Comparison of ENCODE assay signal across 8 cellular contexts in genomic region chr2:121699421-121700328, GRCh38. TPM values are rescaled to one million over a fixed set of nuclear protein-coding genes. Genes with fewer than 3 reads are reported as not detected.
DNase-seq lines count a peak whose midpoint lies in the region; ATAC-seq, FAIRE-seq and TF ChIP-seq lines count a peak whose summit lies in the region.

No MANE protein-coding gene starts in this region.

- TF ChIP-seq CTCF in activated CD8-positive, alpha-beta T cell treated with anti-CD3 and anti-CD28 coated beads for 36 hours (IDR thresholded peaks at IDR 0.05): no peak
- TF ChIP-seq CTCF in endothelial cell of umbilical vein (IDR thresholded peaks at IDR 0.05; ENCODE audit: extremely low read depth in 1 of 2, insufficient read depth in 1 of 2, low read depth in 1 of 2, low read length in 2 of 2) (no peak), parathyroid adenoma (IDR thresholded peaks at IDR 0.05) (no peak)

- H3K9me3 Mint-ChIP-seq in activated CD8-positive, alpha-beta T cell treated with anti-CD3 and anti-CD28 coated beads for 36 hours: no peaks in the 10 kb centered on the region

- H3K4me1 ChIP-seq in endothelial cell of umbilical vein (ENCODE audit: control insufficient read depth, extremely low read depth, insufficient read depth, low read length) (peaks cover 21% of the 10 kb centered on the region), parathyroid adenoma (peaks cover 9% of the 10 kb centered on the region), HAP-1 (no peaks in the 10 kb centered on the region)

- H2AFZ ChIP-seq in endothelial cell of umbilical vein (ENCODE audit: low read depth, low read length): peak overlapping the region; percentile 51
- H2AFZ ChIP-seq in parathyroid adenoma: peak overlapping the region; percentile 68

- CTCF ChIA-PET in activated CD8-positive, alpha-beta T cell treated with anti-CD3 and anti-CD28 coated beads for 36 hours (lab: Charles Lee): interaction anchor here (0.7 to 3.8 kb wide), 13 partner anchors 10 to 344 kb away, joined by 3 to 16 read pairs (median 4); partner anchors contain the start of genes CLASP1 and RNU4ATAC
- CTCF ChIA-PET in endothelial cell of umbilical vein (lab: Charles Lee): interaction anchor here (0.8 to 3.6 kb wide), 6 partner anchors 10 to 343 kb away, joined by 3 to 19 read pairs (median 4); partner anchors contain the start of gene RNU4ATAC

- DNase-seq in NCI-H226 (peak; percentile 80), endothelial cell of umbilical vein (ENCODE audit: low read depth, low spot score) (peak; percentile 55), HAP-1 (ENCODE audit: low spot score in 2 of 2) (no peak), COLO829 (ENCODE audit: low spot score) (no peak)
- peak; percentile 97 for DNase-seq in activated CD8-positive, alpha-beta T cell treated with anti-CD3 and anti-CD28 coated beads for 36 hours

- H3K4me2 ChIP-seq in endothelial cell of umbilical vein (ENCODE audit: insufficient read depth, low read length): peak overlapping the region; percentile 26
- no peak overlapping the region for H3K4me2 ChIP-seq in parathyroid adenoma (ENCODE audit: low read length)

- dilution Hi-C loops in endothelial cell of umbilical vein (cut with MboI; ENCODE audit: extremely low pct_ligation_motif_present, low sequenced_read_pairs): no loop called here

- no peak overlapping the region for H3K9ac ChIP-seq in endothelial cell of umbilical vein (replicated peaks; ENCODE audit: extremely low read depth, insufficient read depth, low read length)
- H3K9ac ChIP-seq in parathyroid adenoma: no peak overlapping the region

- H3K4me3 ChIP-seq in endothelial cell of umbilical vein (replicated peaks in 1 of 3; ENCODE audit: insufficient read depth in 1 of 3, low read depth in 1 of 3, low read length in 3 of 3) (no peak overlapping the region), parathyroid adenoma (ENCODE audit: low read depth, low read length) (no peak overlapping the region), HAP-1 (no peak overlapping the region)

- H3K79me2 ChIP-seq in endothelial cell of umbilical vein (ENCODE audit: control insufficient read depth, insufficient read depth, low read length): no peaks in the 10 kb centered on the region
- H3K79me2 ChIP-seq in parathyroid adenoma: no peaks in the 10 kb centered on the region

- peak; percentile 95 for FAIRE-seq in endothelial cell of umbilical vein (lab: Jason Lieb, UNC)

- ATAC-seq in GM18498 (IDR thresholded peaks at IDR 0.05; ENCODE audit: unreplicated experiment) (peak; percentile 98), HG02763 (IDR thresholded peaks at IDR 0.05; ENCODE audit: unreplicated experiment) (peak; percentile 94)
- ATAC-seq in activated CD8-positive, alpha-beta T cell treated with anti-CD3 and anti-CD28 coated beads for 36 hours: peak; percentile 97

- peaks cover 2% of the 10 kb centered on the region for H3K36me3 Mint-ChIP-seq in activated CD8-positive, alpha-beta T cell treated with anti-CD3 and anti-CD28 coated beads for 36 hours (ENCODE audit: low read depth)

- H3K27ac Mint-ChIP-seq in activated CD8-positive, alpha-beta T cell treated with anti-CD3 and anti-CD28 coated beads for 36 hours: peak overlapping the region; percentile 93

- TSS peak; percentile 27 for BruUV-seq in endothelial cell of umbilical vein (replicated peaks; lab: Mats Ljungman, UMichigan)

- H3K27ac ChIP-seq in endothelial cell of umbilical vein (ENCODE audit: insufficient read depth, low read depth, low read length): peak overlapping the region; percentile 19
- peak overlapping the region; percentile 25 for H3K27ac ChIP-seq in parathyroid adenoma

- POLR2A ChIA-PET in activated CD8-positive, alpha-beta T cell treated with anti-CD3 and anti-CD28 coated beads for 36 hours (lab: Charles Lee): interaction anchor here (0.5 to 4.6 kb wide), 14 partner anchors 10 to 173 kb away, joined by 3 to 38 read pairs (median 4); partner anchors contain the start of genes CLASP1, NIFK and RNU4ATAC
- POLR2A ChIA-PET in endothelial cell of umbilical vein (lab: Charles Lee): interaction anchor here (1.5 kb wide), 1 partner anchor 169 kb away, joined by 8 read pairs; the partner anchor contains the start of gene RNU4ATAC

- no peaks in the 10 kb centered on the region for H3K27me3 Mint-ChIP-seq in activated CD8-positive, alpha-beta T cell treated with anti-CD3 and anti-CD28 coated beads for 36 hours

- no peaks in the 10 kb centered on the region for H3K9me1 ChIP-seq in endothelial cell of umbilical vein (replicated peaks; ENCODE audit: control insufficient read depth, extremely low read depth, insufficient read depth, low read length)

- TF ChIP-seq POLR2A in endothelial cell of umbilical vein (IDR thresholded peaks at IDR 0.05; ENCODE audit: low read depth, low read length): no peak

- H3K9me3 ChIP-seq in endothelial cell of umbilical vein (replicated peaks; ENCODE audit: control insufficient read depth, insufficient read depth, low read length): no peaks in the 10 kb centered on the region
- no peaks in the 10 kb centered on the region for H3K9me3 ChIP-seq in parathyroid adenoma (ENCODE audit: control insufficient read depth, low read length)
- no peaks in the 10 kb centered on the region for H3K9me3 ChIP-seq in HAP-1

- H3K36me3 ChIP-seq in endothelial cell of umbilical vein (ENCODE audit: control insufficient read depth in 2 of 2, extremely low read depth in 1 of 2, insufficient read depth in 2 of 2, low read length in 2 of 2): no peaks in the 10 kb centered on the region
- H3K36me3 ChIP-seq in parathyroid adenoma (ENCODE audit: control insufficient read depth, insufficient read depth, low read length): no peaks in the 10 kb centered on the region
- H3K36me3 ChIP-seq in HAP-1 (replicated peaks): no peaks in the 10 kb centered on the region

- H4K20me1 ChIP-seq in endothelial cell of umbilical vein (replicated peaks; ENCODE audit: control insufficient read depth, extremely low read depth, insufficient read depth, low read length): no peaks in the 10 kb centered on the region

- H3K27me3 ChIP-seq in endothelial cell of umbilical vein (ENCODE audit: control insufficient read depth in 2 of 2, insufficient read depth in 2 of 2, low read length in 2 of 2) (no peaks in the 10 kb centered on the region), parathyroid adenoma (ENCODE audit: control insufficient read depth, insufficient read depth, low read length) (no peaks in the 10 kb centered on the region), HAP-1 (ENCODE audit: low read depth) (no peaks in the 10 kb centered on the region)

- peak overlapping the region; percentile 71 for H3K4me3 Mint-ChIP-seq in activated CD8-positive, alpha-beta T cell treated with anti-CD3 and anti-CD28 coated beads for 36 hours

- peaks cover 42% of the 10 kb centered on the region for H3K4me1 Mint-ChIP-seq in activated CD8-positive, alpha-beta T cell treated with anti-CD3 and anti-CD28 coated beads for 36 hours (ENCODE audit: low read depth)

- intact Hi-C loops in activated CD8-positive, alpha-beta T cell treated with anti-CD3 and anti-CD28 coated beads for 36 hours (cut with micrococcal nuclease): loop anchor here (5.0 kb wide), 1 partner anchor 47 kb away; no protein-coding TSS in a partner anchor
- intact Hi-C loops in endothelial cell of umbilical vein (cut with micrococcal nuclease): no loop called here

- in situ Hi-C loops in HAP-1 (cut with MboI; ENCODE audit: low sequenced_read_pairs): loop anchor here (25.0 kb wide), 1 partner anchor 162 kb away; the partner anchor contains the start of gene RNU4ATAC

TF ChIP-seq in endothelial cell of umbilical vein, 7 proteins besides CTCF, POLR2A, EP300 and RAD21:
- TF ChIP-seq MYC (IDR thresholded peaks at IDR 0.05; ENCODE audit: low read depth, low read length): no peak
- TF ChIP-seq GATA2 (IDR thresholded peaks at IDR 0.05; ENCODE audit: insufficient read depth, insufficient read length, low read depth, low read length): no peak
- peak; percentile 73 for TF ChIP-seq FOS (IDR thresholded peaks at IDR 0.05; ENCODE audit: borderline replicate concordance, insufficient read depth, low read length)
- peak; percentile 52 for TF ChIP-seq JUN (IDR thresholded peaks at IDR 0.05; ENCODE audit: borderline replicate concordance, insufficient read depth, insufficient read length, low read depth)

RNA-seq across cellular contexts. Expression of gene NIFK, which starts 37.0 kb away (rescaled TPM):
- 100 to 1,000 TPM; 115 to 134 TPM for total RNA-seq in activated CD8-positive, alpha-beta T cell treated with anti-CD3 and anti-CD28 coated beads for 36 hours
- total RNA-seq in endothelial cell of umbilical vein: 56.2 and 59.7 TPM in 2 replicates
- polyA plus RNA-seq in endothelial cell of umbilical vein: 8.1 and 10.7 TPM in 2 replicates
- polyA plus RNA-seq in endothelial cell of umbilical vein (2011; cell fraction: cytosol; rRNA removed): 12.1 and 14.9 TPM in 2 replicates
- polyA plus RNA-seq in endothelial cell of umbilical vein (2011; cell fraction: nucleus; rRNA removed): 13.0 and 15.6 TPM in 2 replicates
- 53.4 and 68.3 TPM in 2 replicates for polyA plus RNA-seq in endothelial cell of umbilical vein (2012)
- polyA minus RNA-seq in endothelial cell of umbilical vein: 9.0 and 9.5 TPM in 2 replicates
- 15.5 TPM for polyA minus RNA-seq in endothelial cell of umbilical vein (2011; cell fraction: cytosol; rRNA and poly(A)+ RNA removed)
- 3.3 and 5.9 TPM in 2 replicates for polyA minus RNA-seq in endothelial cell of umbilical vein (2011; cell fraction: nucleus; rRNA and poly(A)+ RNA removed)

RNA-seq across cellular contexts. Expression of gene CLASP1, which starts 50.4 kb away (rescaled TPM):
- 10 to 100 TPM; 60.3 to 61.4 TPM for total RNA-seq in activated CD8-positive, alpha-beta T cell treated with anti-CD3 and anti-CD28 coated beads for 36 hours
- 54.8 and 57.9 TPM in 2 replicates for total RNA-seq in endothelial cell of umbilical vein
- 6.9 and 10.0 TPM in 2 replicates for polyA plus RNA-seq in endothelial cell of umbilical vein
- 9.4 and 9.7 TPM in 2 replicates for polyA plus RNA-seq in endothelial cell of umbilical vein (2011; cell fraction: cytosol; rRNA removed)
- 35.8 and 39.1 TPM in 2 replicates for polyA plus RNA-seq in endothelial cell of umbilical vein (2011; cell fraction: nucleus; rRNA removed)
- polyA plus RNA-seq in endothelial cell of umbilical vein (2012): 31.0 and 32.9 TPM in 2 replicates
- 70.2 and 73.8 TPM in 2 replicates for polyA minus RNA-seq in endothelial cell of umbilical vein
- polyA minus RNA-seq in endothelial cell of umbilical vein (2011; cell fraction: cytosol; rRNA and poly(A)+ RNA removed): 8.1 TPM
- polyA minus RNA-seq in endothelial cell of umbilical vein (2011; cell fraction: nucleus; rRNA and poly(A)+ RNA removed): 151 and 184 TPM in 2 replicates

RNA-seq across cellular contexts. Expression of gene TSN, which starts 55.8 kb away (rescaled TPM):
- total RNA-seq in activated CD8-positive, alpha-beta T cell treated with anti-CD3 and anti-CD28 coated beads for 36 hours: 10 to 100 TPM; 55.9 to 58.1 TPM
- total RNA-seq in endothelial cell of umbilical vein: 76.1 and 79.8 TPM in 2 replicates
- 24.6 and 33.2 TPM in 2 replicates for polyA plus RNA-seq in endothelial cell of umbilical vein
- 40.6 and 42.6 TPM in 2 replicates for polyA plus RNA-seq in endothelial cell of umbilical vein (2011; cell fraction: cytosol; rRNA removed)
- polyA plus RNA-seq in endothelial cell of umbilical vein (2011; cell fraction: nucleus; rRNA removed): 17.9 and 26.3 TPM in 2 replicates
- polyA plus RNA-seq in endothelial cell of umbilical vein (2012): 47.8 and 67.8 TPM in 2 replicates
- 42.2 and 45.0 TPM in 2 replicates for polyA minus RNA-seq in endothelial cell of umbilical vein
- polyA minus RNA-seq in endothelial cell of umbilical vein (2011; cell fraction: cytosol; rRNA and poly(A)+ RNA removed): 28.1 TPM
- 23.9 and 38.6 TPM in 2 replicates for polyA minus RNA-seq in endothelial cell of umbilical vein (2011; cell fraction: nucleus; rRNA and poly(A)+ RNA removed)

Comparison
In these comparisons a context has a peak if more than half of its experiments do, and no peak if none do; other contexts are left out.
1. DNase-seq: peak in NCI-H226 (single experiment), activated CD8-positive, alpha-beta T cell treated with anti-CD3 and anti-CD28 coated beads for 36 hours (single experiment) and endothelial cell of umbilical vein (single experiment); none in HAP-1 (0 of 2) and COLO829 (single experiment).
2. Peak in every context shown above with its lines, with median percentiles within 50 percentile points of each other: ATAC-seq.